20 cellular contexts compared by ENCODE assay signal in genomic region chr3:151199569-151200438, GRCh38. TPM values are rescaled to one million over a fixed set of nuclear protein-coding genes. Genes with fewer than 3 reads are reported as not detected.
DNase-seq lines count a peak whose midpoint lies in the region; ATAC-seq and TF ChIP-seq lines count a peak whose summit lies in the region.
"Had no signal": no experiment of that assay in that cellular context is flagged by ENCODE, and none has a peak within 500 bp of the region (broad histone marks: within the 10 kb centered on the region; RNA-seq: fewer than 3 reads in every experiment).

No MANE protein-coding gene starts in this region.

- peaks cover 4% of the 10 kb centered on the region for H3K9me3 Mint-ChIP-seq in activated naive CD4-positive, alpha-beta T cell treated with anti-CD3 and anti-CD28 coated beads, Interleukin-2, amount 10 ng/mL, durations not matched to agents 7 days and 5 days
- H3K9me3 Mint-ChIP-seq in activated CD4-positive, alpha-beta memory T cell treated with anti-CD3 and anti-CD28 coated beads, Interleukin-2, amount 10 ng/mL, durations not matched to agents 7 days and 5 days: peaks cover 4% of the 10 kb centered on the region
- no peaks in the 10 kb centered on the region for H3K9me3 Mint-ChIP-seq in immature natural killer cell
- H3K9me3 Mint-ChIP-seq: mesothelial cell of epicardium had no signal

- DNase-seq in activated naive CD4-positive, alpha-beta T cell treated with anti-CD3 and anti-CD28 coated beads, Interleukin-2, amount 10 ng/mL, durations not matched to agents 7 days and 5 days: no peak
- no peak for DNase-seq in activated naive CD4-positive, alpha-beta T cell treated with anti-CD3 and anti-CD28 coated beads, Interleukin-2, amount 50 U/mL, for 16 hours
- no peak for DNase-seq in activated CD4-positive, alpha-beta memory T cell treated with anti-CD3 and anti-CD28 coated beads, Interleukin-2, amount 10 ng/mL, durations not matched to agents 7 days and 5 days
- DNase-seq in immature natural killer cell (no peak), NCI-H1694 (lab: John Stamatoyannopoulos, UW) (no peak), NCI-H69 (lab: John Stamatoyannopoulos, UW) (no peak)
- DNase-seq: activated CD4-positive, CD25-positive, alpha-beta regulatory T cell; body of pancreas; heart right ventricle; NCI-H774; sigmoid colon; stimulated activated CD4-positive, alpha-beta T cell treated with anti-CD3 and anti-CD28 coated beads, Interleukin-4, amount 100 ng/mL, for 1 hour; upper lobe of right lung had no signal

- peaks cover 59% of the 10 kb centered on the region for H3K36me3 Mint-ChIP-seq in activated naive CD4-positive, alpha-beta T cell treated with anti-CD3 and anti-CD28 coated beads, Interleukin-2, amount 10 ng/mL, durations not matched to agents 7 days and 5 days
- peaks cover 69% of the 10 kb centered on the region for H3K36me3 Mint-ChIP-seq in activated CD4-positive, alpha-beta memory T cell treated with anti-CD3 and anti-CD28 coated beads, Interleukin-2, amount 10 ng/mL, durations not matched to agents 7 days and 5 days (ENCODE audit: low read depth)
- peaks cover 0 to 8% (median 3%) of the 10 kb centered on the region in 3 donors for H3K36me3 Mint-ChIP-seq in immature natural killer cell
- H3K36me3 Mint-ChIP-seq: mesothelial cell of epicardium had no signal

- CTCF ChIA-PET in activated naive CD4-positive, alpha-beta T cell treated with anti-CD3 and anti-CD28 coated beads, Interleukin-2, amount 10 ng/mL, durations not matched to agents 7 days and 5 days (lab: Charles Lee): interaction anchor here (1.4 to 2.7 kb wide), 6 partner anchors 11 to 79 kb away, joined by 6 to 20 read pairs (median 12); partner anchors contain the start of gene P2RY14
- CTCF ChIA-PET in activated CD4-positive, alpha-beta memory T cell treated with anti-CD3 and anti-CD28 coated beads, Interleukin-2, amount 10 ng/mL, durations not matched to agents 7 days and 5 days (lab: Charles Lee): interaction anchor here (0.7 to 6.5 kb wide), 7 partner anchors 8 to 83 kb away, joined by 4 to 56 read pairs (median 5); no protein-coding TSS in a partner anchor

- peak overlapping the region; percentile 88 for H3K4me3 Mint-ChIP-seq in activated naive CD4-positive, alpha-beta T cell treated with anti-CD3 and anti-CD28 coated beads, Interleukin-2, amount 10 ng/mL, durations not matched to agents 7 days and 5 days
- H3K4me3 Mint-ChIP-seq in activated CD4-positive, alpha-beta memory T cell treated with anti-CD3 and anti-CD28 coated beads, Interleukin-2, amount 10 ng/mL, durations not matched to agents 7 days and 5 days: peak overlapping the region; percentile 90
- H3K4me3 Mint-ChIP-seq in immature natural killer cell: peak overlapping the region; percentile 35 to 77 (median 74)
- H3K4me3 Mint-ChIP-seq: mesothelial cell of epicardium had no signal

- peaks cover 46% of the 10 kb centered on the region for H3K4me1 Mint-ChIP-seq in activated naive CD4-positive, alpha-beta T cell treated with anti-CD3 and anti-CD28 coated beads, Interleukin-2, amount 10 ng/mL, durations not matched to agents 7 days and 5 days
- peaks cover 44% of the 10 kb centered on the region for H3K4me1 Mint-ChIP-seq in activated CD4-positive, alpha-beta memory T cell treated with anti-CD3 and anti-CD28 coated beads, Interleukin-2, amount 10 ng/mL, durations not matched to agents 7 days and 5 days
- H3K4me1 Mint-ChIP-seq in immature natural killer cell: peaks cover 57 to 62% of the 10 kb centered on the region in 2 donors

- H3K27me3 Mint-ChIP-seq in activated naive CD4-positive, alpha-beta T cell treated with anti-CD3 and anti-CD28 coated beads, Interleukin-2, amount 10 ng/mL, durations not matched to agents 7 days and 5 days: no peaks in the 10 kb centered on the region
- H3K27me3 Mint-ChIP-seq in activated CD4-positive, alpha-beta memory T cell treated with anti-CD3 and anti-CD28 coated beads, Interleukin-2, amount 10 ng/mL, durations not matched to agents 7 days and 5 days: no peaks in the 10 kb centered on the region
- peaks cover 0 to 8% (median 5%) of the 10 kb centered on the region in 3 donors for H3K27me3 Mint-ChIP-seq in immature natural killer cell (ENCODE audit: low read depth in 3 of 3)

- POLR2A ChIA-PET in activated CD4-positive, alpha-beta memory T cell treated with anti-CD3 and anti-CD28 coated beads, Interleukin-2, amount 10 ng/mL, durations not matched to agents 7 days and 5 days (lab: Charles Lee): interaction anchor here (0.7 to 6.7 kb wide), 20 partner anchors 8 to 1043 kb away, joined by 3 to 77 read pairs (median 12); partner anchors contain the start of genes EIF2A, P2RY14, SELENOT and SERP1

- TF ChIP-seq POLR2A in GM18505 (IDR thresholded peaks at IDR 0.05; ENCODE audit: borderline replicate concordance, extremely low read depth, insufficient read depth, insufficient read length): no peak

- peak overlapping the region; percentile 98 for H3K27ac Mint-ChIP-seq in activated naive CD4-positive, alpha-beta T cell treated with anti-CD3 and anti-CD28 coated beads, Interleukin-2, amount 10 ng/mL, durations not matched to agents 7 days and 5 days
- peak overlapping the region; percentile 96 for H3K27ac Mint-ChIP-seq in activated CD4-positive, alpha-beta memory T cell treated with anti-CD3 and anti-CD28 coated beads, Interleukin-2, amount 10 ng/mL, durations not matched to agents 7 days and 5 days
- H3K27ac Mint-ChIP-seq in immature natural killer cell: peak overlapping the region; percentile 77 to 98 (median 88)
- H3K27ac Mint-ChIP-seq: mesothelial cell of epicardium had no signal

- no peak for ATAC-seq in HG02678 (IDR thresholded peaks at IDR 0.05; ENCODE audit: unreplicated experiment)
- no peak for ATAC-seq in GM18505 (IDR thresholded peaks at IDR 0.05; ENCODE audit: unreplicated experiment)
- ATAC-seq: body of pancreas, heart right ventricle, upper lobe of right lung had no signal

RNA-seq across cellular contexts. Expression of gene GPR171, which starts 3.2 kb away (rescaled TPM):
- total RNA-seq in activated CD4-positive, alpha-beta memory T cell treated with anti-CD3 and anti-CD28 coated beads, Interleukin-2, amount 10 ng/mL, durations not matched to agents 7 days and 5 days: 100 to 1,000 TPM; 204 to 222 TPM
- polyA plus RNA-seq in immature natural killer cell: 10 to 100 TPM in 2 of 3 donors, 1 to 10 TPM in 1; 9.3 to 16.5 (median 13.5) TPM
- total RNA-seq: dermis blood vessel endothelial cell, kidney epithelial cell, mesothelial cell of epicardium, RPMI7951 had no signal
- polyA plus RNA-seq: AG04450 had no signal
